Comparison of ENCODE assay signal across 23 cellular contexts in genomic region chr17:19733953-19734526, GRCh38. TPM values are rescaled to one million over a fixed set of nuclear protein-coding genes. Genes with fewer than 3 reads are reported as not detected.
A peak's percentile ranks its signal among the peaks of the same experiment; 100 is the strongest.
DNase-seq lines count a peak whose midpoint lies in the region; ATAC-seq and TF ChIP-seq lines count a peak whose summit lies in the region.
"Had no signal": no experiment of that assay in that cellular context is flagged by ENCODE, and none has a peak within 500 bp of the region (broad histone marks: within the 10 kb centered on the region; RNA-seq: fewer than 3 reads in every experiment).

No MANE protein-coding gene starts in this region.

- ATAC-seq in mucosa of descending colon (peak; percentile 90), HG02759 (IDR thresholded peaks at IDR 0.05; ENCODE audit: unreplicated experiment) (no peak)
- no peak for ATAC-seq in stimulated activated naive CD8-positive, alpha-beta T cell treated with anti-CD3 and anti-CD28 coated beads, Interleukin-15, Interleukin-2, amounts not matched to agents 100 U/mL and 50 U/mL, for 24 hours
- ATAC-seq: Panc1 had no signal

- TF ChIP-seq CTCF in 22Rv1 (IDR thresholded peaks at IDR 0.05) = no peak
- no peak for TF ChIP-seq CTCF in mucosa of descending colon (IDR thresholded peaks at IDR 0.05)
- TF ChIP-seq CTCF in Calu3 (IDR thresholded peaks at IDR 0.05; ENCODE audit: unreplicated experiment) = no peak

- no peaks in the 10 kb centered on the region for H3K4me1 ChIP-seq in mucosa of descending colon (ENCODE audit: low read depth)
- H3K4me1 ChIP-seq: SJCRH30 had no signal

- H3K4me1 Mint-ChIP-seq in Calu3 (ENCODE audit: low read depth, unreplicated experiment) = peaks cover 15% of the 10 kb centered on the region

- H3K4me3 ChIP-seq in mucosa of descending colon = no peak overlapping the region
- H3K4me3 ChIP-seq: SJCRH30 had no signal

- no peaks in the 10 kb centered on the region for H3K9me3 ChIP-seq in mucosa of descending colon
- H3K9me3 ChIP-seq: SJCRH30 had no signal

- H3K36me3 Mint-ChIP-seq in Calu3 (ENCODE audit: insufficient read depth, unreplicated experiment) = peaks cover 4% of the 10 kb centered on the region

- CTCF ChIA-PET in Calu3 (lab: Charles Lee) = interaction anchor here (0.6 kb wide), 1 partner anchor 144 kb away, joined by 3 read pairs; no protein-coding TSS in a partner anchor

- no TSS peak for BruUV-seq in Calu3 (replicated peaks; lab: Mats Ljungman, UMichigan)

- H3K9me3 Mint-ChIP-seq in Calu3 (ENCODE audit: low read depth, unreplicated experiment) = no peaks in the 10 kb centered on the region
- H3K9me3 Mint-ChIP-seq: CD4-positive, alpha-beta T cell had no signal

- H3K27me3 Mint-ChIP-seq in Calu3 (ENCODE audit: unreplicated experiment) = peaks cover 12% of the 10 kb centered on the region
- H3K27me3 Mint-ChIP-seq: CD4-positive, alpha-beta T cell had no signal

- no peak overlapping the region for H3K27ac Mint-ChIP-seq in Calu3 (ENCODE audit: unreplicated experiment)
- H3K27ac Mint-ChIP-seq: CD4-positive, alpha-beta T cell had no signal

- no peak overlapping the region for H3K4me3 Mint-ChIP-seq in Calu3 (ENCODE audit: low read depth, unreplicated experiment)
- H3K4me3 Mint-ChIP-seq: CD4-positive, alpha-beta T cell had no signal

- H3K36me3 ChIP-seq in mucosa of descending colon (ENCODE audit: low read depth) = no peaks in the 10 kb centered on the region
- H3K36me3 ChIP-seq: SJCRH30 had no signal

- DNase-seq in DMS53 (lab: John Stamatoyannopoulos, UW) (peak; percentile 79), NCI-H748 (lab: John Stamatoyannopoulos, UW; ENCODE audit: unreplicated experiment) (peak; percentile 73), mucosa of descending colon (peak in 2 of 3 donors; percentile 45 to 61), NOMO-1 treated with dmso at 0.1 percent for 144 hours (lab: John Stamatoyannopoulos, UW; ENCODE audit: unreplicated experiment) (no peak), Calu3 (no peak)
- no peak for DNase-seq in stimulated activated naive CD8-positive, alpha-beta T cell treated with anti-CD3 and anti-CD28 coated beads, Interleukin-15, Interleukin-2, amounts not matched to agents 100 U/mL and 50 U/mL, for 24 hours
- DNase-seq: CD4-positive, alpha-beta T cell; DMS153; GDM1; GOT3; HCEC 1CT; Karpas-422; NCI-H1417; NCI-H187 treated with DMSO at 0.1 percent for 48 hours; NCI-H2107; NCI-H446 treated with DMSO at 0.1 percent for 48 hours; NCI-H526 treated with DMSO at 0.1 percent for 48 hours; NK-92 treated with Interleukin-12 subunit alpha and Interleukin-12 subunit beta, amount 100 ng/mL, for 24 hours; SJCRH30 had no signal

- H3K27ac ChIP-seq in 22Rv1 = peak overlapping the region; percentile 35; the same call in 1 of the 2 replicates
- H3K27ac ChIP-seq: SJCRH30 had no signal

- intact Hi-C loops in mucosa of descending colon (cut with DNase I, micrococcal nuclease) = no loop called here
- intact Hi-C loops in Calu3 (cut with micrococcal nuclease; ENCODE audit: unreplicated experiment) = no loop called here

RNA-seq across cellular contexts. Expression of gene ALDH3A1, which starts 14.1 kb away (rescaled TPM):
- total RNA-seq in mucosa of descending colon = 1 to 10 TPM in 2 of 3 donors, under 1 TPM in 1; 0.60 to 5.9 (median 3.1) TPM
- total RNA-seq in Calu3 (2022) = 0.38 and 0.47 TPM in 2 replicates
- total RNA-seq: A673; CD4-positive, alpha-beta T cell; SJCRH30 had no signal

RNA-seq across cellular contexts. Expression of gene SLC47A2, which starts 17.7 kb away (rescaled TPM):
- total RNA-seq in mucosa of descending colon = under 1 TPM; 0.28 to 0.65 (median 0.38) TPM
- not detected in 2 replicates for total RNA-seq in Calu3 (2022)
- total RNA-seq: A673; CD4-positive, alpha-beta T cell; SJCRH30 had no signal

Comparison
In these comparisons a context has a peak if more than half of its experiments do, and no peak if none do; other contexts are left out.
1. DNase-seq: peak in DMS53 (single experiment), NCI-H748 (single experiment) and mucosa of descending colon (2 of 3); none in NOMO-1 treated with dmso at 0.1 percent for 144 hours (single experiment), stimulated activated naive CD8-positive, alpha-beta T cell treated with anti-CD3 and anti-CD28 coated beads, Interleukin-15, Interleukin-2, amounts not matched to agents 100 U/mL and 50 U/mL, for 24 hours (single experiment) and Calu3 (single experiment).